In genomic region chr7:767941-768729, GRCh38 we compare ENCODE assay signal across 9 cellular contexts. TPM values are rescaled to one million over a fixed set of nuclear protein-coding genes. Genes with fewer than 3 reads are reported as not detected.
DNase-seq lines count a peak whose midpoint lies in the region; ATAC-seq, FAIRE-seq and TF ChIP-seq lines count a peak whose summit lies in the region.
"Had no signal": no experiment of that assay in that cellular context is flagged by ENCODE, and none has a peak within 500 bp of the region (broad histone marks: within the 10 kb centered on the region; RNA-seq: fewer than 3 reads in every experiment).

No MANE protein-coding gene starts in this region.

- H4K5ac ChIP-seq in IMR-90 (ENCODE audit: low read depth, low read length) = no peak overlapping the region

- ATAC-seq in IMR-90 (ENCODE audit: low read depth) = no peak
- ATAC-seq in HG03280 (IDR thresholded peaks at IDR 0.05; ENCODE audit: unreplicated experiment) = no peak

- TF ChIP-seq RAD21 in IMR-90 (IDR thresholded peaks at IDR 0.05; ENCODE audit: low read length) = no peak

- H3K27ac ChIP-seq in IMR-90 (ENCODE audit: insufficient read depth, low read length) (no peak overlapping the region), fibroblast of lung (ENCODE audit: insufficient read depth, low read length) (peak overlapping the region; percentile 47)
- H3K27ac ChIP-seq: neutrophil had no signal

- H3K9me3 ChIP-seq in IMR-90 (ENCODE audit: control insufficient read depth, insufficient read depth, low read length) (no peaks in the 10 kb centered on the region), fibroblast of lung (ENCODE audit: control insufficient read depth, insufficient read depth, low read depth, low read length) (no peaks in the 10 kb centered on the region)
- H3K9me3 ChIP-seq: neutrophil had no signal

- no peak overlapping the region for H3K23ac ChIP-seq in IMR-90 (ENCODE audit: low read depth, low read length)

- H2BK120ac ChIP-seq in IMR-90 (ENCODE audit: low read depth, low read length) = no peak overlapping the region

- no peak overlapping the region for H2AK5ac ChIP-seq in IMR-90 (ENCODE audit: low read depth, low read length)

- CTCF ChIA-PET in IMR-90 (lab: Yijun Ruan, JAX) = no interaction called here

- H3K4me3 ChIP-seq in IMR-90 (ENCODE audit: insufficient read depth, low read depth, low read length) (no peak overlapping the region), fibroblast of lung (replicated peaks in 1 of 4; ENCODE audit: control extremely low read depth in 1 of 4, insufficient read depth in 1 of 4, low read depth in 3 of 4, low read length in 4 of 4) (peak overlapping the region in 1 of 4 experiments; percentile 14)

- 95% methylated on average over 52 of the region's 65 CpGs; no CpG with 5 or more reads in 1 of the 2 experiments for WGBS in IMR-90 (ENCODE audit: extremely low coverage in 2 of 2, insufficient read length in 1 of 2), 2 experiments

- H3K79me1 ChIP-seq in IMR-90 (ENCODE audit: low read depth in 1 of 2, low read length in 2 of 2) = no peaks in the 10 kb centered on the region

- H4K91ac ChIP-seq in IMR-90 (ENCODE audit: insufficient read depth, low read depth, low read length) = no peak overlapping the region

- no peak for TF ChIP-seq POLR2A in IMR-90 (IDR thresholded peaks at IDR 0.05; ENCODE audit: low read depth, low read length)

- no peak overlapping the region for H3K9ac ChIP-seq in IMR-90 (ENCODE audit: low read depth, low read length)
- no peak overlapping the region for H3K9ac ChIP-seq in fibroblast of lung (ENCODE audit: insufficient read depth, low read length)

- in situ Hi-C loops in IMR-90 (cut with MboI; ENCODE audit: low sequenced_read_pairs) = no loop called here

- H2BK5ac ChIP-seq in IMR-90 (ENCODE audit: low read depth, low read length, poor library complexity, severe bottlenecking) = no peak overlapping the region

- POLR2A ChIA-PET in IMR-90 (lab: Charles Lee; ENCODE audit: unreplicated experiment) = no interaction called here

- H3K9me1 ChIP-seq in IMR-90 (ENCODE audit: insufficient read depth, low read length) = no peaks in the 10 kb centered on the region

- TF ChIP-seq CTCF in IMR-90 (conservative IDR thresholded peaks at IDR 0.05; ENCODE audit: low read depth, low read length) (no peak), fibroblast of lung (conservative IDR thresholded peaks at IDR 0.05 in 1 of 2, IDR thresholded peaks at IDR 0.05 in 1 of 2; ENCODE audit: low read depth in 1 of 2, low read length in 2 of 2) (no peak)

- H3K4ac ChIP-seq in IMR-90 (ENCODE audit: low read depth, low read length) = no peak overlapping the region

- H4K20me1 ChIP-seq in IMR-90 (ENCODE audit: insufficient read depth, low read length) = no peaks in the 10 kb centered on the region
- no peaks in the 10 kb centered on the region for H4K20me1 ChIP-seq in fibroblast of lung (ENCODE audit: control insufficient read depth, extremely low read depth, insufficient read depth, low read length)

- H2AFZ ChIP-seq in IMR-90 (replicated peaks; ENCODE audit: low read length, poor library complexity) = no peak overlapping the region
- H2AFZ ChIP-seq in fibroblast of lung (ENCODE audit: low read length) = no peak overlapping the region

- peak; percentile 95 for FAIRE-seq in RCC 7860 (lab: Jason Lieb, UNC)

- H3K56ac ChIP-seq in IMR-90 (ENCODE audit: extremely low read depth, insufficient read depth, low read length) = no peak overlapping the region

- H3K27me3 ChIP-seq in IMR-90 (ENCODE audit: control insufficient read depth, insufficient read depth, low read length) = no peaks in the 10 kb centered on the region
- no peaks in the 10 kb centered on the region for H3K27me3 ChIP-seq in fibroblast of lung (ENCODE audit: control insufficient read depth, insufficient read depth, low read length)
- H3K27me3 ChIP-seq: neutrophil had no signal

- H3K4me2 ChIP-seq in IMR-90 (ENCODE audit: low read depth, low read length) (no peak overlapping the region), fibroblast of lung (ENCODE audit: extremely low read depth, insufficient read depth, low read length) (peak overlapping the region; percentile 59)

- H4K8ac ChIP-seq in IMR-90 (ENCODE audit: low read depth in 2 of 2, low read length in 2 of 2) = no peak overlapping the region

- no peak overlapping the region for H3K14ac ChIP-seq in IMR-90 (replicated peaks; ENCODE audit: low read depth, low read length)

- H3K4me1 ChIP-seq in IMR-90 (ENCODE audit: control insufficient read depth, insufficient read depth, low read length) = no peaks in the 10 kb centered on the region; the same call in 1 of the 2 replicates
- peaks cover 12% of the 10 kb centered on the region for H3K4me1 ChIP-seq in fibroblast of lung (ENCODE audit: control insufficient read depth, extremely low read depth, insufficient read depth, low read length)

- no peak overlapping the region for H2BK15ac ChIP-seq in IMR-90 (ENCODE audit: low read depth, low read length)

- no peak overlapping the region for H2AK9ac ChIP-seq in IMR-90 (replicated peaks; ENCODE audit: low read depth, low read length, poor library complexity)

- BruUV-seq in IMR-90 (replicated peaks; lab: Mats Ljungman, UMichigan) = no TSS peak

- DNase-seq in IMR-90 (peak; percentile 22), RCC 7860 (ENCODE audit: low spot score) (peak; percentile 99), fibroblast of lung (ENCODE audit: low read depth in 2 of 2) (peak; percentile 20 to 57), HCEC 1CT (no peak), NOMO-1 (lab: John Stamatoyannopoulos, UW; ENCODE audit: unreplicated experiment in 2 of 2) (no peak)
- peak; percentile 17 for DNase-seq in stimulated activated CD4-positive, alpha-beta T cell treated with anti-CD3 and anti-CD28 coated beads, Interleukin-2, amount 100 ng/mL, for 4 hours (ENCODE audit: low read depth)
- DNase-seq: NCI-H510A treated with DMSO at 0.1 percent for 48 hours had no signal

- H3K18ac ChIP-seq in IMR-90 (ENCODE audit: low read depth, low read length) = no peak overlapping the region

- dilution Hi-C loops in IMR-90 (cut with HindIII; ENCODE audit: low sequenced_read_pairs, unreplicated experiment) = no loop called here

- H3K36me3 ChIP-seq in IMR-90 (ENCODE audit: control insufficient read depth, insufficient read depth, low read length) = peaks cover 33% of the 10 kb centered on the region
- peaks cover 11% of the 10 kb centered on the region for H3K36me3 ChIP-seq in fibroblast of lung (ENCODE audit: control insufficient read depth, insufficient read depth, low read length)

- intact Hi-C loops in IMR-90 (cut with micrococcal nuclease) = no loop called here

- no peak overlapping the region for H2BK20ac ChIP-seq in IMR-90 (ENCODE audit: low read depth, low read length)

- H3K79me2 ChIP-seq in fibroblast of lung (ENCODE audit: control insufficient read depth, insufficient read depth, low read length) = no peaks in the 10 kb centered on the region

TF ChIP-seq in IMR-90, 13 proteins besides CTCF, POLR2A, EP300 and RAD21:
- TF ChIP-seq FOS (IDR thresholded peaks at IDR 0.05; ENCODE audit: low read depth, low read length) = no peak

RNA-seq across cellular contexts. Expression of gene PRKAR1B, which starts 41.1 kb away (rescaled TPM):
- 14.7 and 15.2 TPM in 2 replicates for total RNA-seq in IMR-90 (2012; rRNA removed)
- polyA plus RNA-seq in IMR-90 (2012; rRNA removed) = 19.8 and 20.2 TPM in 2 replicates
- polyA plus RNA-seq in IMR-90 (2012; cell fraction: cytosol; rRNA removed) = 12.5 and 20.6 TPM in 2 replicates
- 21.9 and 29.1 TPM in 2 replicates for polyA plus RNA-seq in IMR-90 (2012; cell fraction: nucleus; rRNA removed; ENCODE audit: low replicate concordance)
- total RNA-seq in fibroblast of lung = 12.3 and 14.5 TPM in 2 replicates
- polyA plus RNA-seq in fibroblast of lung = 12.1 and 12.7 TPM in 2 replicates
- polyA plus RNA-seq in fibroblast of lung (2012) = 14.0 and 16.2 TPM in 2 replicates
- polyA minus RNA-seq in fibroblast of lung (ENCODE audit: low replicate concordance) = 11.5 and 11.9 TPM in 2 replicates

RNA-seq across cellular contexts. Expression of gene DNAAF5, which starts 41.6 kb away (rescaled TPM):
- total RNA-seq in IMR-90 (2012; rRNA removed) = 12.4 and 13.9 TPM in 2 replicates
- 32.6 and 36.1 TPM in 2 replicates for polyA plus RNA-seq in IMR-90 (2012; rRNA removed)
- 31.6 and 49.2 TPM in 2 replicates for polyA plus RNA-seq in IMR-90 (2012; cell fraction: cytosol; rRNA removed)
- polyA plus RNA-seq in IMR-90 (2012; cell fraction: nucleus; rRNA removed; ENCODE audit: low replicate concordance) = 25.7 and 57.6 TPM in 2 replicates
- total RNA-seq in fibroblast of lung = 10.3 and 14.2 TPM in 2 replicates
- 13.1 and 19.2 TPM in 2 replicates for polyA plus RNA-seq in fibroblast of lung
- polyA plus RNA-seq in fibroblast of lung (2012) = 17.8 and 25.9 TPM in 2 replicates
- 25.8 and 31.6 TPM in 2 replicates for polyA minus RNA-seq in fibroblast of lung (ENCODE audit: low replicate concordance)

Comparison
In these comparisons a context has a peak if more than half of its experiments do, and no peak if none do; other contexts are left out.
1. DNase-seq: peak in IMR-90 (single experiment), RCC 7860 (single experiment), fibroblast of lung (2 of 2) and stimulated activated CD4-positive, alpha-beta T cell treated with anti-CD3 and anti-CD28 coated beads, Interleukin-2, amount 100 ng/mL, for 4 hours (single experiment); none in HCEC 1CT (single experiment) and NOMO-1 (0 of 2).